Comparison of ENCODE assay signal across 9 cellular contexts in the genomic region with DNA sequence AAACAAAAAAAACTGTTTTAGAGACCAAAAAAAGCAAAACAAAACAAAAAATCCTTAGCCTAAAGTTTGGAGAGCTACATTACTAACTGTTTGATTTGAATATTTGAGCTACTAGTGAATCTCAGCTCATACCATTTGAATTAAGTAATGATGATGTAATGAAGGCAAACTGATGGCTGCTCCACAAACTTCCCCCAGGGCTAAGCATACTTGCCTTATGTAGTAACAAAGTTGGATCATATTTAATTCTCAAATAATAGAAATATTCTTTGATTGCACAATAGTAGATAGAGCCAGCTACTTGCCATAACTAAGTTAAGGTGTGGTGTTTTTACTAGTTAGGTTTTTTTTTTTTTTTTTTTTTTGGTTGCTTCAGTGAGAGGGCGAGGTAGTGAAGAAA. TPM values are rescaled to one million over a fixed set of nuclear protein-coding genes. Genes with fewer than 3 reads are reported as not detected.
A peak's percentile ranks its signal among the peaks of the same experiment; 100 is the strongest.
DNase-seq lines count a peak whose midpoint lies in the region; ATAC-seq and TF ChIP-seq lines count a peak whose summit lies in the region.
"Had no signal": no experiment of that assay in that cellular context is flagged by ENCODE, and none has a peak within 500 bp of the region (broad histone marks: within the 10 kb centered on the region; RNA-seq: fewer than 3 reads in every experiment).

No MANE protein-coding gene starts in this region.

- peak; percentile 94 for DNase-seq in IMR-90
- peak; percentile 90 to 96 for DNase-seq in cardiac fibroblast (ENCODE audit: low read depth in 2 of 2)
- peak; percentile 87 for DNase-seq in kidney tubule cell (ENCODE audit: low spot score)
- no peak for DNase-seq in transverse colon
- no peak for DNase-seq in thyroid gland
- no peak for DNase-seq in NCI-H526 treated with DMSO at 0.1 percent for 48 hours (lab: John Stamatoyannopoulos, UW)
- no peak for DNase-seq in NCI-H510A treated with DMSO at 0.1 percent for 48 hours (lab: John Stamatoyannopoulos, UW)
- DNase-seq: NCI-H524 treated with DMSO at 0.1 percent for 48 hours had no signal

- H2BK120ac ChIP-seq in IMR-90 (ENCODE audit: low read depth, low read length): peak overlapping the region; percentile 30

- peaks cover 7 to 28% of the 10 kb centered on the region in 2 experiments; a peak in 3 of 4 replicates for H3K79me1 ChIP-seq in IMR-90 (ENCODE audit: low read depth in 1 of 2, low read length in 2 of 2)

- TF ChIP-seq RAD21 in IMR-90 (IDR thresholded peaks at IDR 0.05; ENCODE audit: low read length): no peak

- BruUV-seq in IMR-90 (replicated peaks; lab: Mats Ljungman, UMichigan): no TSS peak

- H2AK9ac ChIP-seq in IMR-90 (replicated peaks; ENCODE audit: low read depth, low read length, poor library complexity): no peak overlapping the region

- no CpG with 5 or more reads among the region's 1 CpG for WGBS in IMR-90 (ENCODE audit: extremely low coverage in 2 of 2, insufficient read length in 1 of 2), 2 experiments
- WGBS in transverse colon (ENCODE audit: low coverage in 1 of 2), 2 donors: 0 to 3% methylated on average over 1 of the region's 1 CpG
- WGBS in thyroid gland, 2 donors: 0 to 40% methylated on average over 1 of the region's 1 CpG

- intact Hi-C loops in IMR-90 (cut with micrococcal nuclease) (loop anchor here (10.0 kb wide), 2 partner anchors 622 to 732 kb away; partner anchors contain the start of gene FBXO30), transverse colon (cut with DNase I; ENCODE audit: low total_unique reads) (no loop called here), thyroid gland (cut with DNase I) (no loop called here)

- peak overlapping the region; percentile 82; the same call in 1 of the 2 replicates for H2BK20ac ChIP-seq in IMR-90 (ENCODE audit: low read depth, low read length)

- in situ Hi-C loops in IMR-90 (cut with MboI; ENCODE audit: low sequenced_read_pairs): loop anchor here (10.0 kb wide), 1 partner anchor 582 kb away; the partner anchor contains the start of gene SHPRH
- in situ Hi-C loops in transverse colon (cut with MboI; ENCODE audit: low pct_ligation_motif_present in 1 of 4, low pct_unique_long_range_greater_than_20kb in 1 of 4, low sequenced_read_pairs in 3 of 4): loop anchor here in 1 of 4 donors (25.0 kb wide), 1 partner anchor 584 kb away; the partner anchor contains the start of gene SHPRH

- H3K4me1 ChIP-seq in IMR-90 (ENCODE audit: control insufficient read depth, insufficient read depth, low read length) (peaks cover 7% of the 10 kb centered on the region), transverse colon (peaks cover 8 to 45% (median 26%) of the 10 kb centered on the region in 4 donors), thyroid gland (peaks cover 4 to 12% of the 10 kb centered on the region in 2 donors)

- peak overlapping the region; percentile 10; the same call in 1 of the 2 replicates for H3K4ac ChIP-seq in IMR-90 (ENCODE audit: low read depth, low read length)

- H3K36me3 ChIP-seq in IMR-90 (ENCODE audit: control insufficient read depth, insufficient read depth, low read length) (peaks cover 8% of the 10 kb centered on the region), transverse colon (peaks cover 0 to 5% (median 0%) of the 10 kb centered on the region in 4 donors), thyroid gland (no peaks in the 10 kb centered on the region)

- H4K20me1 ChIP-seq in IMR-90 (ENCODE audit: insufficient read depth, low read length): peaks cover 3% of the 10 kb centered on the region; the same call in 1 of the 2 replicates

- no peak for TF ChIP-seq EP300 in transverse colon (IDR thresholded peaks at IDR 0.05; ENCODE audit: low read depth)

- peak overlapping the region; percentile 29; the same call in 1 of the 2 replicates for H3K9ac ChIP-seq in IMR-90 (ENCODE audit: low read depth, low read length)

- H3K9me1 ChIP-seq in IMR-90 (ENCODE audit: insufficient read depth, low read length): 0 out of 2 replicates have a peak, but pooled peaks cover 2% of the 10 kb centered on the region

- H4K8ac ChIP-seq in IMR-90 (ENCODE audit: low read depth in 2 of 2, low read length in 2 of 2): peak overlapping the region; percentile 22 to 70

- H3K27me3 ChIP-seq in IMR-90 (ENCODE audit: control insufficient read depth, insufficient read depth, low read length) (no peaks in the 10 kb centered on the region), transverse colon (no peaks in the 10 kb centered on the region), thyroid gland (no peaks in the 10 kb centered on the region)

- H4K5ac ChIP-seq in IMR-90 (ENCODE audit: low read depth, low read length): peak overlapping the region; percentile 85

- no peak overlapping the region; the same call in 1 of the 2 replicates for H2AK5ac ChIP-seq in IMR-90 (ENCODE audit: low read depth, low read length)

- H3K4me3 ChIP-seq in IMR-90 (ENCODE audit: insufficient read depth, low read depth, low read length) (no peak overlapping the region), cardiac fibroblast (replicated peaks in 1 of 2; ENCODE audit: low read depth in 2 of 2, low read length in 2 of 2) (no peak overlapping the region), transverse colon (peak overlapping the region in 2 of 4 donors; percentile 64 to 89), thyroid gland (replicated peaks in 1 of 3) (no peak overlapping the region)

- no peaks in the 10 kb centered on the region for H3K9me3 ChIP-seq in IMR-90 (ENCODE audit: control insufficient read depth, insufficient read depth, low read length)
- no peaks in the 10 kb centered on the region for H3K9me3 ChIP-seq in transverse colon
- H3K9me3 ChIP-seq in thyroid gland: no peaks in the 10 kb centered on the region

- peak overlapping the region; percentile 74; the same call in 1 of the 2 replicates for H3K27ac ChIP-seq in IMR-90 (ENCODE audit: insufficient read depth, low read length)
- peak overlapping the region; percentile 98 to 100 (median 99) for H3K27ac ChIP-seq in transverse colon
- H3K27ac ChIP-seq in thyroid gland: peak overlapping the region in 1 of 3 donors; percentile 38

- 0 out of 2 replicates have a peak overlapping the region, but pooled peaks have one; percentile 47 for H3K14ac ChIP-seq in IMR-90 (replicated peaks; ENCODE audit: low read depth, low read length)

- H3K18ac ChIP-seq in IMR-90 (ENCODE audit: low read depth, low read length): peak overlapping the region; percentile 94

- H3K23ac ChIP-seq in IMR-90 (ENCODE audit: low read depth, low read length): peak overlapping the region; percentile 4; the same call in 1 of the 2 replicates

- TF ChIP-seq CTCF in IMR-90 (conservative IDR thresholded peaks at IDR 0.05; ENCODE audit: low read depth, low read length) (no peak), cardiac fibroblast (IDR thresholded peaks at IDR 0.05; ENCODE audit: low read depth, low read length) (no peak), transverse colon (IDR thresholded peaks at IDR 0.05) (peak in 1 of 5 experiments; percentile 9), thyroid gland (IDR thresholded peaks at IDR 0.05) (no peak)

- H2BK15ac ChIP-seq in IMR-90 (ENCODE audit: low read depth, low read length): peak overlapping the region; percentile 93; the same call in 2 of the 3 replicates

- TF ChIP-seq POLR2A in IMR-90 (IDR thresholded peaks at IDR 0.05; ENCODE audit: low read depth, low read length): no peak
- no peak for TF ChIP-seq POLR2A in transverse colon (IDR thresholded peaks at IDR 0.05)
- no peak for TF ChIP-seq POLR2A in thyroid gland (IDR thresholded peaks at IDR 0.05)

- H2BK5ac ChIP-seq in IMR-90 (ENCODE audit: low read depth, low read length, poor library complexity, severe bottlenecking): peak overlapping the region; percentile 77

- ATAC-seq in IMR-90 (ENCODE audit: low read depth) (no peak; the same call in 1 of the 2 replicates), HG03097 (IDR thresholded peaks at IDR 0.05; ENCODE audit: low FRiP score, unreplicated experiment) (no peak)

- POLR2A ChIA-PET in IMR-90 (lab: Charles Lee; ENCODE audit: unreplicated experiment): interaction anchor here (0.6 to 0.7 kb wide), 2 partner anchors 558 to 1126 kb away, joined by 3 to 4 read pairs; no protein-coding TSS in a partner anchor

- H3K4me2 ChIP-seq in IMR-90 (ENCODE audit: low read depth, low read length): peak overlapping the region; percentile 88

- CTCF ChIA-PET in IMR-90 (lab: Yijun Ruan, JAX): no interaction called here

- H4K91ac ChIP-seq in IMR-90 (ENCODE audit: insufficient read depth, low read depth, low read length): peak overlapping the region; percentile 67; the same call in 1 of the 2 replicates

- no peak overlapping the region for H2AFZ ChIP-seq in IMR-90 (replicated peaks; ENCODE audit: low read length, poor library complexity)

- dilution Hi-C loops in IMR-90 (cut with HindIII; ENCODE audit: low sequenced_read_pairs, unreplicated experiment): no loop called here

- no peak overlapping the region; the same call in 1 of the 2 replicates for H3K56ac ChIP-seq in IMR-90 (ENCODE audit: extremely low read depth, insufficient read depth, low read length)

TF ChIP-seq in IMR-90, 13 proteins besides CTCF, POLR2A, EP300 and RAD21:
- no peak for TF ChIP-seq FOS (IDR thresholded peaks at IDR 0.05; ENCODE audit: low read depth, low read length)
- peak; percentile 98 for TF ChIP-seq CEBPB (IDR thresholded peaks at IDR 0.05; ENCODE audit: low read depth, low read length)

RNA-seq across cellular contexts. Expression of gene RAB32, which starts 2.8 kb away (rescaled TPM):
- total RNA-seq in IMR-90 (2012; rRNA removed): 104 and 108 TPM in 2 replicates
- 55.4 and 55.7 TPM in 2 replicates for polyA plus RNA-seq in IMR-90 (2012; rRNA removed)
- 28.3 and 39.7 TPM in 2 replicates for polyA plus RNA-seq in IMR-90 (2012; cell fraction: cytosol; rRNA removed)
- 11.5 and 31.4 TPM in 2 replicates for polyA plus RNA-seq in IMR-90 (2012; cell fraction: nucleus; rRNA removed; ENCODE audit: low replicate concordance)
- total RNA-seq in transverse colon: 10 to 100 TPM in 3 of 4 donors, 1 to 10 TPM in 1; 3.7 to 43.4 (median 29.1) TPM
- 10 to 100 TPM in 3 of 4 donors, 1 to 10 TPM in 1; 8.6 to 23.8 (median 18.3) TPM for total RNA-seq in thyroid gland

RNA-seq across cellular contexts. Expression of gene ADGB, which starts 52.3 kb away (rescaled TPM):
- total RNA-seq in IMR-90 (2012; rRNA removed) (not detected in 2 replicates), transverse colon (10 to 100 TPM in 1 of 4 donors, 1 to 10 TPM in 3; 1.1 to 28.7 (median 3.2) TPM), thyroid gland (under 1 TPM in 1 of 4 donors, not detected in 3; 0.40 TPM)
- polyA plus RNA-seq in IMR-90 (2012; rRNA removed): not detected in 2 replicates
- not detected in 2 replicates for polyA plus RNA-seq in IMR-90 (2012; cell fraction: cytosol; rRNA removed)
- not detected in 2 replicates for polyA plus RNA-seq in IMR-90 (2012; cell fraction: nucleus; rRNA removed; ENCODE audit: low replicate concordance)

Comparison
In these comparisons a context has a peak if more than half of its experiments do, and no peak if none do; other contexts are left out.
1. DNase-seq: peak in IMR-90 (single experiment), cardiac fibroblast (2 of 2) and kidney tubule cell (single experiment); none in transverse colon (single experiment), thyroid gland (0 of 2), NCI-H526 treated with DMSO at 0.1 percent for 48 hours (single experiment) and NCI-H510A treated with DMSO at 0.1 percent for 48 hours (single experiment).